1 cellular context compared by ENCODE assay signal in genomic region chr9:64870594-64870993, GRCh38.
A peak's percentile ranks its signal among the peaks of the same experiment; 100 is the strongest.
TF ChIP-seq lines count a peak whose summit lies in the region.

No MANE protein-coding gene starts in this region.

TF ChIP-seq in GM12878, 131 proteins besides CTCF, POLR2A, EP300 and RAD21 (continued from another document):
- TF ChIP-seq EED (IDR thresholded peaks at IDR 0.05; ENCODE audit: low read depth) (peak; percentile 62), FOXM1 (IDR thresholded peaks at IDR 0.05; ENCODE audit: low read depth, low read length) (peak; percentile 61; the same call in 1 of the 2 replicates), ATF2 (IDR thresholded peaks at IDR 0.05; ENCODE audit: low read length) (0 out of 2 replicates have a peak, but pooled peaks have one; percentile 35), ZBED1 (IDR thresholded peaks at IDR 0.05; ENCODE audit: borderline replicate concordance) (peak; percentile 45; the same call in 1 of the 2 replicates)
